11 cellular contexts compared by ENCODE assay signal in the genomic region with DNA sequence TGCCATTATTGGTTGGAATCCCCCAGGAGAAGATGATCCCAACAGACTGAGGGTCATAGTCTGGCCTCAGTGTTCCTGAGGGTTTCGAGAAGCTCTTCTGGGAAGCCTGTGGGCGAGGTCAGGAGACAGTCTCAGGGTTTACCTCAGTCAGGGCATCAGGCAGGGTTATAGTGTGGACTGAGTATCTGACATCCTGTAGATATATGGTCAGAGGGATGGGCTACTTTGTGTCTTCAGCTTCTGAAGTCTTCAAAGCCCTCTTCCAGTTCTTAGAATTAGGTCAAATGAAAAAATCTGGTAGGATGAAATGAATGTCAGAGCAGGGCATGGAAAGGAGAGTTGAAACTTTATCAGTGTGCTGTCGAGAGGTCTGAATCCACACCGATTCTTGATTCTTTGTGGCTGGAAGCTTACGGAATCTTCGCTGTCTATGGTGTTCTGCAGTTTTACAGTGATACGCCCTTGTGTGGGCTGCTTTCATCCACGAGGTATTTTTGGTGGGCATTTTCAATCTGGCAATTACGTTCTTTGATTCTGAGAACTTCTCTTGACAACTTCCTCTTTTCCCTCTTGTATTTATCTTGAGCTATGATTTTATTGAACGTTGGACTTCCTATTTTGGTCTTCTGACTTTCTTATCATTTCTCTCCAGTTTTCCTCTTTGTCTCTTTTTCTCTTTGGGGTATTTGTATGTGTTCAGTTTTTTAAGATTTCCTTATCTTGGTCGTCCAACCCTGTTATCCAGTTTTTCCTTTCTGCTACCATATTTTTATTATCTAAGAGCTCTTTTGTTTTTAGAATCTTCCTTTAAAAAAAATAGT. TPM values are rescaled to one million over a fixed set of nuclear protein-coding genes. Genes with fewer than 3 reads are reported as not detected.
DNase-seq lines count a peak whose midpoint lies in the region; ATAC-seq and TF ChIP-seq lines count a peak whose summit lies in the region.
"Had no signal": no experiment of that assay in that cellular context is flagged by ENCODE, and none has a peak within 500 bp of the region (broad histone marks: within the 10 kb centered on the region; RNA-seq: fewer than 3 reads in every experiment).

No MANE protein-coding gene starts in this region.

- no peaks in the 10 kb centered on the region for H3K9me3 Mint-ChIP-seq in T-helper 2 cell treated with Interferon-gamma antibody and Interleukin-4, amounts not matched to agents 5 μg/mL and 100 μg/mL, for 36 hours
- H3K9me3 Mint-ChIP-seq in activated naive CD4-positive, alpha-beta T cell treated with anti-CD3 and anti-CD28 coated beads, Interleukin-2, amount 50 U/mL, for 72 hours: no peaks in the 10 kb centered on the region

- H3K27me3 ChIP-seq in SJCRH30: no peaks in the 10 kb centered on the region
- H3K27me3 ChIP-seq in right atrium auricular region: no peaks in the 10 kb centered on the region

- H3K4me3 ChIP-seq in SJCRH30 (no peak overlapping the region), right atrium auricular region (no peak overlapping the region)

- H3K4me1 ChIP-seq in SJCRH30: no peaks in the 10 kb centered on the region
- peaks cover 0 to 61% of the 10 kb centered on the region in 2 donors for H3K4me1 ChIP-seq in right atrium auricular region
- H3K4me1 ChIP-seq: parathyroid adenoma had no signal

- no peaks in the 10 kb centered on the region for H3K27me3 Mint-ChIP-seq in T-helper 2 cell treated with Interferon-gamma antibody and Interleukin-4, amounts not matched to agents 5 μg/mL and 100 μg/mL, for 36 hours (ENCODE audit: low read depth)

- peaks cover 39% of the 10 kb centered on the region for H3K4me1 Mint-ChIP-seq in T-helper 2 cell treated with Interferon-gamma antibody and Interleukin-4, amounts not matched to agents 5 μg/mL and 100 μg/mL, for 36 hours (ENCODE audit: low read depth)

- peak overlapping the region; percentile 62 for H3K4me3 Mint-ChIP-seq in T-helper 2 cell treated with Interferon-gamma antibody and Interleukin-4, amounts not matched to agents 5 μg/mL and 100 μg/mL, for 36 hours

- no peak overlapping the region for H3K27ac ChIP-seq in SJCRH30
- H3K27ac ChIP-seq in right atrium auricular region: no peak overlapping the region
- H3K27ac ChIP-seq: parathyroid adenoma had no signal

- no peak for TF ChIP-seq CTCF in right atrium auricular region (IDR thresholded peaks at IDR 0.05)

- no peak for DNase-seq in T-helper 2 cell treated with Interferon-gamma antibody and Interleukin-4, amounts not matched to agents 5 μg/mL and 100 μg/mL, for 36 hours (ENCODE audit: low spot score)
- no peak for DNase-seq in T-helper 2 cell
- DNase-seq in MV-4-11 (lab: John Stamatoyannopoulos, UW): peak; percentile 60
- DNase-seq in activated naive CD4-positive, alpha-beta T cell treated with anti-CD3 and anti-CD28 coated beads, Interleukin-2, amount 50 U/mL, for 72 hours (ENCODE audit: low spot score in 2 of 2): no peak
- peak; percentile 7 for DNase-seq in pulmonary artery endothelial cell (ENCODE audit: low read depth, low spot score)
- DNase-seq in SJCRH30: no peak
- no peak for DNase-seq in right atrium auricular region (ENCODE audit: low spot score)
- DNase-seq: foreskin fibroblast, NCI-H69 had no signal

- ATAC-seq in activated naive CD4-positive, alpha-beta T cell treated with anti-CD3 and anti-CD28 coated beads, Interleukin-2, amount 50 U/mL, for 72 hours: peak; percentile 68 to 82
- ATAC-seq in HG03159 (IDR thresholded peaks at IDR 0.05; ENCODE audit: unreplicated experiment): no peak

- H3K36me3 Mint-ChIP-seq in T-helper 2 cell treated with Interferon-gamma antibody and Interleukin-4, amounts not matched to agents 5 μg/mL and 100 μg/mL, for 36 hours (ENCODE audit: low read depth): peaks cover 25% of the 10 kb centered on the region
- peaks cover 11 to 19% of the 10 kb centered on the region in 2 donors for H3K36me3 Mint-ChIP-seq in activated naive CD4-positive, alpha-beta T cell treated with anti-CD3 and anti-CD28 coated beads, Interleukin-2, amount 50 U/mL, for 72 hours

- peak overlapping the region; percentile 71 for H3K27ac Mint-ChIP-seq in T-helper 2 cell treated with Interferon-gamma antibody and Interleukin-4, amounts not matched to agents 5 μg/mL and 100 μg/mL, for 36 hours
- H3K27ac Mint-ChIP-seq in activated naive CD4-positive, alpha-beta T cell treated with anti-CD3 and anti-CD28 coated beads, Interleukin-2, amount 50 U/mL, for 72 hours: peak overlapping the region; percentile 79 to 81

- H3K36me3 ChIP-seq in SJCRH30: peaks cover 15% of the 10 kb centered on the region
- peaks cover 13% of the 10 kb centered on the region for H3K36me3 ChIP-seq in right atrium auricular region

- H3K9me3 ChIP-seq in SJCRH30 (replicated peaks) (no peaks in the 10 kb centered on the region; the same call in 1 of the 2 replicates), right atrium auricular region (no peaks in the 10 kb centered on the region)

RNA-seq across cellular contexts. Expression of gene BPTF, which starts 30.4 kb away (rescaled TPM):
- 100 to 1,000 TPM in 1 of 2 donors, 10 to 100 TPM in 1; 59.1 to 101 TPM for total RNA-seq in activated naive CD4-positive, alpha-beta T cell treated with anti-CD3 and anti-CD28 coated beads, Interleukin-2, amount 50 U/mL, for 72 hours
- total RNA-seq in pulmonary artery endothelial cell (23.7 and 51.2 TPM in 2 replicates), right atrium auricular region (10 to 100 TPM; 60.3 to 92.3 TPM)
- total RNA-seq in SJCRH30 (2014; rRNA removed; shearing (Covaris generic)): 57.3 and 60.7 TPM in 2 replicates

Comparison
In these comparisons a context has a peak if more than half of its experiments do, and no peak if none do; other contexts are left out.
1. DNase-seq: peak in MV-4-11 (single experiment) and pulmonary artery endothelial cell (single experiment); none in T-helper 2 cell treated with Interferon-gamma antibody and Interleukin-4, amounts not matched to agents 5 μg/mL and 100 μg/mL, for 36 hours (single experiment), T-helper 2 cell (0 of 5), activated naive CD4-positive, alpha-beta T cell treated with anti-CD3 and anti-CD28 coated beads, Interleukin-2, amount 50 U/mL, for 72 hours (0 of 2), SJCRH30 (0 of 2) and right atrium auricular region (single experiment).